3 cellular contexts compared by ENCODE assay signal in the genomic region with DNA sequence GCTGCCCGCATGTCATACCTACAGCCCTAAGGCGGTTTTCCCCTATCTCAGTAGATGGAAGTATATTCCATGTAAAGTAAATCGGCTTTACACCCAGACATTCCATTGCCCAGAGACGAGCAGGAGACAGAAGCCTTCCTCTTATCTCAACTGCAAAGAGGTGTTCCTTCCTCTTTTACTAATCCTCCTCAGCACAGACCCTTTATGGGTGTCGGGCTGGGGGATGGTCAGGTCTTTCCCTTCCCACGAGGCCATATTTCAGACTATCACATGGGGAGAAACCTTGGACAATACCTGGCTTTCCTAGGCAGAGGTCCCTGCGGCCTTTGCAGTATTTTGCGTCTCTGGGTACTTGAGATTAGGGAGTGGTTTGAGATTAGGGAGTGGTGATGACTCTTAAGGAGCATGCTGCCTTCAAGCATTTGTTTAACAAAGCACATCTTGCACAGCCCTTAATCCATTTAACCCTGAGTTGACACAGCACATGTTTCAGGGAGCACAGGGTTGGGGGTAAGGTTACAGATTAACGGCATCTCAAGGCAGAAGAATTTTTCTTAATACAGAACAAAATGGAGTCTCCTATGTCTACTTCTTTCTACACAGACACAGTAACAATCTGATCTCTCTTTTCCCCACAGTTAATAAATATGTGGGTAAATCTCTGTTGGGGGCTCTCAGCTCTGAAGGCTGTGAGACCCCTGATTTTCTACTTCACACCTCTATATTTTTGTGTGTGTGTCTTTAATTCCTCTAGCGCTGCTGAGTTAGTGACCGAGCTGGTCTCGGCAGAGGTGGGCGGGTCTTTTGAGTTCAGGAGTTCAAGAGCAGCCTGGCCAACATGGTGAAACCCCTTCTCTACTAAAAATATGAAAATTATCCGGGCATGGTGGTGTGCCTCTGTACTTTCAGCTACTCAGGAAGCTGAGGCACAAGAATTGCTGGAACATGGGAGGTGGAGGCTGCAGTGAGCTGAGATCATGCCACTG. TPM values are rescaled to one million over a fixed set of nuclear protein-coding genes. Genes with fewer than 3 reads are reported as not detected.
"Had no signal": no experiment of that assay in that cellular context is flagged by ENCODE, and none has a peak within 500 bp of the region (broad histone marks: within the 10 kb centered on the region; RNA-seq: fewer than 3 reads in every experiment).

No MANE protein-coding gene starts in this region.

RNA-seq across cellular contexts. Expression of gene MROH7, which starts 4.8 kb away (rescaled TPM):
- total RNA-seq: LHCN-M2, MCF 10A, SJSA1 had no signal

RNA-seq across cellular contexts. Expression of gene FAM151A, which starts 13.4 kb away (rescaled TPM):
- total RNA-seq: LHCN-M2, MCF 10A, SJSA1 had no signal
